13 cellular contexts compared by ENCODE assay signal in the genomic region with DNA sequence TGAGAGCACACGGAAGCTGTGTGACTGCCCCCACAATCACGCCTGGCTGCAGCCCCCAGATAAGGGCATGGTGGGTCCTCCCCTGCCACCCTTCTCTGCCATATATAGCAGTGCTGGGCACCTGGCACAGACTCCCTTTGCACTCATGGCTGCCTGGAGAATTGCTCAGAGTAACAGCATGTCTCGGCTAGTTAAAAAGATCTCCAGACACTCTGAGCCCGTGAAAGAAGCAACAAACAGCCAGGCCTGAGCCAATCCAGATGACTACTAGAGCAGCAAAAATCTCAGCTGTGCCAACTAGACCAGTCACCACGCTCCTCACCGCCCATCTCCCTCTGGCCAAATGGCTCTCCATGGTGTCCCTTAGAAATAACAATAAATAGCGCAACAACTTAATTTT.
DNase-seq lines count a peak whose midpoint lies in the region; ATAC-seq and TF ChIP-seq lines count a peak whose summit lies in the region.
"Had no signal": no experiment of that assay in that cellular context is flagged by ENCODE, and none has a peak within 500 bp of the region (broad histone marks: within the 10 kb centered on the region; RNA-seq: fewer than 3 reads in every experiment).

No MANE protein-coding gene starts in this region.

- H3K4me2 ChIP-seq in GM23248 (ENCODE audit: unreplicated experiment) (peak overlapping the region; percentile 68), mammary epithelial cell (ENCODE audit: insufficient read depth, low read depth, low read length) (peak overlapping the region; percentile 56)
- H3K4me2 ChIP-seq: BLaER1 treated with 17β-estradiol and CSF1 and Interleukin-3, amounts not matched to agents 10 nM and 100 nM had no signal

- H3K9ac ChIP-seq in GM23248: peak overlapping the region; percentile 25; the same call in 1 of the 2 replicates
- peak overlapping the region; percentile 2 for H3K9ac ChIP-seq in mammary epithelial cell (ENCODE audit: insufficient read depth, low read length)
- H3K9ac ChIP-seq: BLaER1 treated with 17β-estradiol and CSF1 and Interleukin-3, amounts not matched to agents 10 nM and 100 nM had no signal

- H3K36me3 ChIP-seq in GM23248 (ENCODE audit: low read depth) (no peaks in the 10 kb centered on the region), mammary epithelial cell (ENCODE audit: insufficient read depth, low read length) (no peaks in the 10 kb centered on the region), gastrocnemius medialis (no peaks in the 10 kb centered on the region), HAP-1 (replicated peaks) (no peaks in the 10 kb centered on the region)
- H3K36me3 ChIP-seq: BLaER1 treated with 17β-estradiol and CSF1 and Interleukin-3, amounts not matched to agents 10 nM and 100 nM had no signal

- H3K27ac ChIP-seq in GM23248: peak overlapping the region; percentile 50
- peak overlapping the region; percentile 67 for H3K27ac ChIP-seq in mammary epithelial cell (ENCODE audit: insufficient read depth, low read depth, low read length)
- H3K27ac ChIP-seq in gastrocnemius medialis: peak overlapping the region; percentile 72 to 92 (median 74)
- H3K27ac ChIP-seq: BLaER1 treated with 17β-estradiol and CSF1 and Interleukin-3, amounts not matched to agents 10 nM and 100 nM had no signal

- DNase-seq in GM23248 (peak; percentile 88), mammary epithelial cell (peak; percentile 93), left cardiac atrium (peak; percentile 58), gastrocnemius medialis (peak; percentile 74 to 84), COLO829 (ENCODE audit: low spot score) (no peak), NCI-H2029 (lab: John Stamatoyannopoulos, UW) (no peak), HAP-1 (ENCODE audit: low spot score in 2 of 2) (no peak)
- DNase-seq: amniotic stem cell, Kasumi-1, NCI-H774 had no signal

- H3K79me2 ChIP-seq in GM23248 (ENCODE audit: insufficient read depth) (peaks cover 62% of the 10 kb centered on the region), mammary epithelial cell (ENCODE audit: insufficient read depth, low read length) (peaks cover 79% of the 10 kb centered on the region)

- H2AFZ ChIP-seq in GM23248: no peak overlapping the region
- peak overlapping the region; percentile 55 for H2AFZ ChIP-seq in mammary epithelial cell (ENCODE audit: low read depth, low read length)

- peaks cover 25% of the 10 kb centered on the region for H3F3A ChIP-seq in GM23248 (ENCODE audit: insufficient read depth)

- H3K4me3 ChIP-seq in GM23248 (0 out of 2 replicates have a peak overlapping the region, but pooled peaks have one; percentile 13), mammary epithelial cell (replicated peaks in 1 of 3; ENCODE audit: insufficient read depth in 1 of 3, low read depth in 2 of 3, low read length in 3 of 3) (no peak overlapping the region), gastrocnemius medialis (peak overlapping the region in 1 of 4 donors; percentile 6), HAP-1 (no peak overlapping the region)
- H3K4me3 ChIP-seq: BLaER1 treated with 17β-estradiol and CSF1 and Interleukin-3, amounts not matched to agents 10 nM and 100 nM had no signal

- H3K4me1 ChIP-seq in GM23248 (ENCODE audit: insufficient read depth) (peaks cover 27% of the 10 kb centered on the region), mammary epithelial cell (ENCODE audit: insufficient read depth, low read length) (peaks cover 66% of the 10 kb centered on the region), gastrocnemius medialis (peaks cover 31 to 63% of the 10 kb centered on the region in 2 donors), HAP-1 (peaks cover 18% of the 10 kb centered on the region)

- no TSS peak for BruUV-seq in mammary epithelial cell (replicated peaks; lab: Mats Ljungman, UMichigan)

- 22 to 24% methylated on average over 7 of the region's 7 CpGs for WGBS in GM23248 (ENCODE audit: low coverage in 1 of 2, low lambda C conversion rate in 2 of 2, missing lambda C conversion rate in 2 of 2), 2 experiments
- WGBS in mammary epithelial cell (ENCODE audit: low coverage, missing lambda C conversion rate): 2% methylated on average over 6 of the region's 7 CpGs

- CTCF ChIA-PET in mammary epithelial cell (lab: Charles Lee; ENCODE audit: low non-redundant PET): interaction anchor here (0.6 kb wide), 1 partner anchor 72 kb away, joined by 3 read pairs; no protein-coding TSS in a partner anchor

- no peaks in the 10 kb centered on the region for H3K27me3 ChIP-seq in GM23248 (replicated peaks; ENCODE audit: insufficient read depth)
- no peaks in the 10 kb centered on the region for H3K27me3 ChIP-seq in mammary epithelial cell (ENCODE audit: insufficient read depth, low read length)
- H3K27me3 ChIP-seq in gastrocnemius medialis: no peaks in the 10 kb centered on the region
- no peaks in the 10 kb centered on the region for H3K27me3 ChIP-seq in HAP-1 (ENCODE audit: low read depth)

- in situ Hi-C loops in GM23248 (cut with MboI) (no loop called here), mammary epithelial cell (cut with MboI; ENCODE audit: low sequenced_read_pairs in 2 of 2) (no loop called here), gastrocnemius medialis (cut with MboI; ENCODE audit: low sequenced_read_pairs in 4 of 4) (no loop called here), HAP-1 (cut with MboI; ENCODE audit: low sequenced_read_pairs) (no loop called here)

- no peaks in the 10 kb centered on the region for H3K9me2 ChIP-seq in GM23248 (ENCODE audit: insufficient read depth)

- no peak for TF ChIP-seq CTCF in mammary epithelial cell (conservative IDR thresholded peaks at IDR 0.05 in 1 of 2, IDR thresholded peaks at IDR 0.05 in 1 of 2; ENCODE audit: extremely low read depth in 1 of 2, insufficient read depth in 1 of 2, low read depth in 1 of 2, low read length in 2 of 2)
- TF ChIP-seq CTCF in gastrocnemius medialis (IDR thresholded peaks at IDR 0.05 in 4 of 5, conservative IDR thresholded peaks at IDR 0.05 in 1 of 5): no peak

- intact Hi-C loops in mammary epithelial cell (cut with micrococcal nuclease): loop anchor here (1.0 kb wide), 1 partner anchor 14 kb away; no protein-coding TSS in a partner anchor
- intact Hi-C loops in left cardiac atrium (cut with DNase I): no loop called here
- intact Hi-C loops in gastrocnemius medialis (cut with DNase I; ENCODE audit: low total_unique reads): loop anchor here (5.0 kb wide), 1 partner anchor 38 kb away; no protein-coding TSS in a partner anchor

- dilution Hi-C loops in mammary epithelial cell (cut with HindIII; ENCODE audit: low sequenced_read_pairs): no loop called here

- TF ChIP-seq POLR2A in gastrocnemius medialis (IDR thresholded peaks at IDR 0.05): no peak

- H4K20me1 ChIP-seq in GM23248 (ENCODE audit: insufficient read depth) (no peaks in the 10 kb centered on the region), mammary epithelial cell (ENCODE audit: insufficient read depth, low read length) (no peaks in the 10 kb centered on the region)

- H3K9me3 ChIP-seq in GM23248 (ENCODE audit: low read depth) (no peaks in the 10 kb centered on the region), mammary epithelial cell (replicated peaks; ENCODE audit: insufficient read depth, low read length) (no peaks in the 10 kb centered on the region), gastrocnemius medialis (no peaks in the 10 kb centered on the region), HAP-1 (no peaks in the 10 kb centered on the region; the same call in 1 of the 2 replicates)
- H3K9me3 ChIP-seq: BLaER1 treated with 17β-estradiol and CSF1 and Interleukin-3, amounts not matched to agents 10 nM and 100 nM had no signal

- ATAC-seq in left cardiac atrium (peak; percentile 87 to 92), gastrocnemius medialis (peak; percentile 77 to 87), HG03159 (IDR thresholded peaks at IDR 0.05; ENCODE audit: unreplicated experiment) (no peak)
- ATAC-seq: left colon had no signal

Comparison
In these comparisons a context has a peak if more than half of its experiments do, and no peak if none do; other contexts are left out.
1. DNase-seq: peak in GM23248 (single experiment), mammary epithelial cell (single experiment), left cardiac atrium (single experiment) and gastrocnemius medialis (2 of 2); none in COLO829 (single experiment), NCI-H2029 (single experiment) and HAP-1 (0 of 2).
2. intact Hi-C loops: an anchor here in mammary epithelial cell (1.0 kb wide) and gastrocnemius medialis (5.0 kb wide); none called in left cardiac atrium.
3. Peak in every context shown above with its lines, with median percentiles within 50 percentile points of each other: H3K27ac ChIP-seq.